8 cellular contexts compared by ENCODE assay signal in genomic region chr16:68289621-68290329, GRCh38. TPM values are rescaled to one million over a fixed set of nuclear protein-coding genes. Genes with fewer than 3 reads are reported as not detected.
DNase-seq lines count a peak whose midpoint lies in the region; ATAC-seq lines count a peak whose summit lies in the region.

No MANE protein-coding gene starts in this region.

- H3K4me3 Mint-ChIP-seq in central memory CD8-positive, alpha-beta T cell: peak overlapping the region; percentile 32

- H3K4me1 Mint-ChIP-seq in central memory CD8-positive, alpha-beta T cell: peaks cover 69% of the 10 kb centered on the region

- no peaks in the 10 kb centered on the region for H3K9me3 Mint-ChIP-seq in central memory CD8-positive, alpha-beta T cell

- H3K36me3 ChIP-seq in SJSA1: peaks cover 87% of the 10 kb centered on the region

- H3K27me3 ChIP-seq in SJSA1 (replicated peaks): no peaks in the 10 kb centered on the region

- H3K36me3 Mint-ChIP-seq in central memory CD8-positive, alpha-beta T cell (ENCODE audit: insufficient read depth): peaks cover 20% of the 10 kb centered on the region

- no peak overlapping the region for H3K4me3 ChIP-seq in SJSA1

- ATAC-seq in GM18498 (IDR thresholded peaks at IDR 0.05; ENCODE audit: unreplicated experiment) (peak; percentile 83), HG02571 (IDR thresholded peaks at IDR 0.05; ENCODE audit: unreplicated experiment) (peak; percentile 68)
- peak; percentile 59 for ATAC-seq in central memory CD8-positive, alpha-beta T cell (replicated peaks; ENCODE audit: extremely low read depth, poor library complexity, severe bottlenecking)

- H3K9me3 ChIP-seq in SJSA1 (replicated peaks): no peaks in the 10 kb centered on the region

- H3K27ac ChIP-seq in SJSA1: peak overlapping the region; percentile 85

- H3K4me1 ChIP-seq in SJSA1 (replicated peaks): peaks cover 36% of the 10 kb centered on the region

- DNase-seq in SJSA1 (ENCODE audit: low read depth in 1 of 2, low spot score in 2 of 2): peak in 1 of 2 experiments; percentile 72
- DNase-seq in central memory CD8-positive, alpha-beta T cell (ENCODE audit: low spot score in 2 of 2): no peak
- peak; percentile 54 for DNase-seq in stimulated activated CD4-positive, alpha-beta T cell treated with anti-CD3 and anti-CD28 coated beads, Interleukin-4, amount 100 ng/mL, for 24 hours
- no peak for DNase-seq in hepatic stellate cell (ENCODE audit: low spot score)
- DNase-seq in NCI-H2171 (lab: John Stamatoyannopoulos, UW): no peak
- no peak for DNase-seq in globus pallidus (ENCODE audit: low spot score)

- H3K27ac Mint-ChIP-seq in central memory CD8-positive, alpha-beta T cell (ENCODE audit: low read depth): peak overlapping the region; percentile 91

- H3K27me3 Mint-ChIP-seq in central memory CD8-positive, alpha-beta T cell: no peaks in the 10 kb centered on the region

RNA-seq across cellular contexts. Expression of gene SLC7A6OS, which starts 21.0 kb away (rescaled TPM):
- 15.6 and 19.1 TPM in 2 replicates for total RNA-seq in SJSA1 (2014; rRNA removed; shearing (Covaris generic))

RNA-seq across cellular contexts. Expression of gene PRMT7, which starts 21.0 kb away (rescaled TPM):
- total RNA-seq in SJSA1 (2014; rRNA removed; shearing (Covaris generic)): 58.8 and 58.9 TPM in 2 replicates

RNA-seq across cellular contexts. Expression of gene SLC7A6, which starts 25.4 kb away (rescaled TPM):
- 13.2 and 27.4 TPM in 2 replicates for total RNA-seq in SJSA1 (2014; rRNA removed; shearing (Covaris generic))

RNA-seq across cellular contexts. Expression of gene PLA2G15, which starts 44.6 kb away (rescaled TPM):
- 20.3 and 28.9 TPM in 2 replicates for total RNA-seq in SJSA1 (2014; rRNA removed; shearing (Covaris generic))

RNA-seq across cellular contexts. Expression of gene ESRP2, which starts 53.8 kb away (rescaled TPM):
- total RNA-seq in SJSA1 (2014; rRNA removed; shearing (Covaris generic)): 0.24 TPM in 1 of 2 replicates, not detected in the other
